8 cellular contexts compared by ENCODE assay signal in genomic region chr6:82246802-82247633, GRCh38. TPM values are rescaled to one million over a fixed set of nuclear protein-coding genes. Genes with fewer than 3 reads are reported as not detected.
A peak's percentile ranks its signal among the peaks of the same experiment; 100 is the strongest.
DNase-seq lines count a peak whose midpoint lies in the region; ATAC-seq and TF ChIP-seq lines count a peak whose summit lies in the region.

No MANE protein-coding gene starts in this region.

- intact Hi-C loops in spleen (cut with DNase I; ENCODE audit: low total_unique reads) = no loop called here

- peak overlapping the region; percentile 66 to 92 (median 86) for H3K4me3 ChIP-seq in spleen

- no peak for TF ChIP-seq POLR2A in spleen (IDR thresholded peaks at IDR 0.05)

- DNase-seq in NCI-H1417 (lab: John Stamatoyannopoulos, UW) (peak; percentile 49 to 90 (median 86)), NCI-H1417 treated with DMSO at 0.1 percent for 48 hours (lab: John Stamatoyannopoulos, UW) (no peak), RKO (ENCODE audit: low spot score) (peak; percentile 83), caudate nucleus (lab: John Stamatoyannopoulos, UW) (peak in 43 of 61 donors; percentile 3 to 82 (median 56)), iris pigment epithelial cell (ENCODE audit: low read depth) (peak; percentile 38), spleen (no peak)

- H3K9me3 ChIP-seq in spleen = no peaks in the 10 kb centered on the region

- H3K27me3 ChIP-seq in spleen (replicated peaks in 1 of 7) = no peaks in the 10 kb centered on the region

- 2 to 4% (median 3%) methylated on average over 34 to 42 of the region's 42 CpGs for WGBS in spleen, 5 donors

- no peaks in the 10 kb centered on the region for H3K36me3 ChIP-seq in spleen

- TF ChIP-seq CTCF in spleen (IDR thresholded peaks at IDR 0.05 in 8 of 11, conservative IDR thresholded peaks at IDR 0.05 in 3 of 11) = no peak

- H3K27ac ChIP-seq in caudate nucleus (ENCODE audit: low read depth, low read length) = peak overlapping the region; percentile 98
- H3K27ac ChIP-seq in spleen = peak overlapping the region; percentile 81 to 95 (median 92)

- peaks cover 10 to 53% (median 42%) of the 10 kb centered on the region in 6 donors for H3K4me1 ChIP-seq in spleen

- peak; percentile 48 for ATAC-seq in GM21367 (IDR thresholded peaks at IDR 0.05; ENCODE audit: unreplicated experiment)
- ATAC-seq in HG03571 (IDR thresholded peaks at IDR 0.05; ENCODE audit: unreplicated experiment) = peak; percentile 40

RNA-seq across cellular contexts. Expression of gene IBTK, which starts 0.5 kb away (rescaled TPM):
- 10 to 100 TPM; 23.6 to 36.6 (median 31.6) TPM for total RNA-seq in spleen
- polyA plus RNA-seq in spleen = 10 to 100 TPM; 14.6 to 16.2 (median 15.7) TPM

Comparison
In these comparisons a context has a peak if more than half of its experiments do, and no peak if none do; other contexts are left out.
1. DNase-seq: peak in NCI-H1417 (3 of 3), RKO (single experiment), caudate nucleus (43 of 61) and iris pigment epithelial cell (single experiment); none in NCI-H1417 treated with DMSO at 0.1 percent for 48 hours (single experiment) and spleen (single experiment).